In the genomic region with DNA sequence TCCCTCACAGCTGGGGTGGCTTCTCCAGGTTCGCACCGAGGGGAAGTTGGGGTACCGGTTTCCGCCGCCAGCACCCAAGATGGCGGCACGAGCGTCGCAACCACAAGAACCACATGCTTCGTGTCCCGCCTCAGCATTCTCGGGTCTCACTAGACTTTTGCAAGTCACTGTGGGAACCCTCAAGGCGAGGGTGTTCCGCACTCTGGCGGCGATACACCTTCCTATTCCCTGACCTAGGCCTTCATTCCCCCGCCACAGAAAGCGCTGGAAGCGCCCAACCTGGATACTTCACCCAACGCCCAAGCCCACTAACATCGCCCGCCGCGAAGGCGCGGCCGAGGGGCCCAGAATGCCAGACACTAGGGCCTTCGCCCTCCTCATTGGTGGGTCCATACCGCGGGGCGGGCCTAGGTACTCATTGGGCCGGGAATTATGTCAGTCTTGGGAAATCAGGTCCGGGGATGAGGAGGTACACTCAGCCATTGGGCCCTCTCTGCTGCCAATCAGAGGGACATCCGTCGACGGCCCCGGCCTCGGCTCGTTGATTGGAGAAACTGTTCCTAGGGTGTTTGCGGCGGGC, we compare ENCODE assay signal across 1 cellular context.
TF ChIP-seq lines count a peak whose summit lies in the region.

No MANE protein-coding gene starts in this region.

TF ChIP-seq in HepG2, 621 proteins besides CTCF, POLR2A, EP300 and RAD21 (continued from another document):
- TF ChIP-seq GATAD1 (CRISPR knock-in tag; IDR thresholded peaks at IDR 0.05): peak; percentile 24; the same call in 1 of the 2 replicates
- TF ChIP-seq, protein P1, sequence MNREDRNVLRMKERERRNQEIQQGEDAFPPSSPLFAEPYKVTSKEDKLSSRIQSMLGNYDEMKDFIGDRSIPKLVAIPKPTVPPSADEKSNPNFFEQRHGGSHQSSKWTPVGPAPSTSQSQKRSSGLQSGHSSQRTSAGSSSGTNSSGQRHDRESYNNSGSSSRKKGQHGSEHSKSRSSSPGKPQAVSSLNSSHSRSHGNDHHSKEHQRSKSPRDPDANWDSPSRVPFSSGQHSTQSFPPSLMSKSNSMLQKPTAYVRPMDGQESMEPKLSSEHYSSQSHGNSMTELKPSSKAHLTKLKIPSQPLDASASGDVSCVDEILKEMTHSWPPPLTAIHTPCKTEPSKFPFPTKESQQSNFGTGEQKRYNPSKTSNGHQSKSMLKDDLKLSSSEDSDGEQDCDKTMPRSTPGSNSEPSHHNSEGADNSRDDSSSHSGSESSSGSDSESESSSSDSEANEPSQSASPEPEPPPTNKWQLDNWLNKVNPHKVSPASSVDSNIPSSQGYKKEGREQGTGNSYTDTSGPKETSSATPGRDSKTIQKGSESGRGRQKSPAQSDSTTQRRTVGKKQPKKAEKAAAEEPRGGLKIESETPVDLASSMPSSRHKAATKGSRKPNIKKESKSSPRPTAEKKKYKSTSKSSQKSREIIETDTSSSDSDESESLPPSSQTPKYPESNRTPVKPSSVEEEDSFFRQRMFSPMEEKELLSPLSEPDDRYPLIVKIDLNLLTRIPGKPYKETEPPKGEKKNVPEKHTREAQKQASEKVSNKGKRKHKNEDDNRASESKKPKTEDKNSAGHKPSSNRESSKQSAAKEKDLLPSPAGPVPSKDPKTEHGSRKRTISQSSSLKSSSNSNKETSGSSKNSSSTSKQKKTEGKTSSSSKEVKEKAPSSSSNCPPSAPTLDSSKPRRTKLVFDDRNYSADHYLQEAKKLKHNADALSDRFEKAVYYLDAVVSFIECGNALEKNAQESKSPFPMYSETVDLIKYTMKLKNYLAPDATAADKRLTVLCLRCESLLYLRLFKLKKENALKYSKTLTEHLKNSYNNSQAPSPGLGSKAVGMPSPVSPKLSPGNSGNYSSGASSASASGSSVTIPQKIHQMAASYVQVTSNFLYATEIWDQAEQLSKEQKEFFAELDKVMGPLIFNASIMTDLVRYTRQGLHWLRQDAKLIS (CRISPR knock-in tag; IDR thresholded peaks at IDR 0.05): no peak; the same call in 1 of the 2 replicates
- no peak for TF ChIP-seq SNAPC2 (CRISPR knock-in tag; IDR thresholded peaks at IDR 0.05)
- peak; percentile 51; the same call in 1 of the 2 replicates for TF ChIP-seq ZNF547 (CRISPR knock-in tag; IDR thresholded peaks at IDR 0.05)
- TF ChIP-seq, protein P2, sequence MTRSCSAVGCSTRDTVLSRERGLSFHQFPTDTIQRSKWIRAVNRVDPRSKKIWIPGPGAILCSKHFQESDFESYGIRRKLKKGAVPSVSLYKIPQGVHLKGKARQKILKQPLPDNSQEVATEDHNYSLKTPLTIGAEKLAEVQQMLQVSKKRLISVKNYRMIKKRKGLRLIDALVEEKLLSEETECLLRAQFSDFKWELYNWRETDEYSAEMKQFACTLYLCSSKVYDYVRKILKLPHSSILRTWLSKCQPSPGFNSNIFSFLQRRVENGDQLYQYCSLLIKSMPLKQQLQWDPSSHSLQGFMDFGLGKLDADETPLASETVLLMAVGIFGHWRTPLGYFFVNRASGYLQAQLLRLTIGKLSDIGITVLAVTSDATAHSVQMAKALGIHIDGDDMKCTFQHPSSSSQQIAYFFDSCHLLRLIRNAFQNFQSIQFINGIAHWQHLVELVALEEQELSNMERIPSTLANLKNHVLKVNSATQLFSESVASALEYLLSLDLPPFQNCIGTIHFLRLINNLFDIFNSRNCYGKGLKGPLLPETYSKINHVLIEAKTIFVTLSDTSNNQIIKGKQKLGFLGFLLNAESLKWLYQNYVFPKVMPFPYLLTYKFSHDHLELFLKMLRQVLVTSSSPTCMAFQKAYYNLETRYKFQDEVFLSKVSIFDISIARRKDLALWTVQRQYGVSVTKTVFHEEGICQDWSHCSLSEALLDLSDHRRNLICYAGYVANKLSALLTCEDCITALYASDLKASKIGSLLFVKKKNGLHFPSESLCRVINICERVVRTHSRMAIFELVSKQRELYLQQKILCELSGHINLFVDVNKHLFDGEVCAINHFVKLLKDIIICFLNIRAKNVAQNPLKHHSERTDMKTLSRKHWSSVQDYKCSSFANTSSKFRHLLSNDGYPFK (CRISPR knock-in tag; IDR thresholded peaks at IDR 0.05; ENCODE audit: borderline replicate concordance): peak; percentile 84; the same call in 1 of the 2 replicates
- no peak for TF ChIP-seq SIN3B (IDR thresholded peaks at IDR 0.05; ENCODE audit: low read length)
